In genomic region chr1:31703431-31704260, GRCh38 we compare ENCODE assay signal across 8 cellular contexts. TPM values are rescaled to one million over a fixed set of nuclear protein-coding genes. Genes with fewer than 3 reads are reported as not detected.
A peak's percentile ranks its signal among the peaks of the same experiment; 100 is the strongest.
DNase-seq lines count a peak whose midpoint lies in the region; ATAC-seq lines count a peak whose summit lies in the region.

COL16A1 (minus strand) TSS chr1:31704017; CDS start chr1:31702193, 1,824 bp downstream.

- H3K4me1 ChIP-seq in iPS DF 6.9 (ENCODE audit: control insufficient read depth, insufficient read depth, low read length): peaks cover 11% of the 10 kb centered on the region; the same call in 1 of the 2 replicates
- peaks cover 24% of the 10 kb centered on the region for H3K4me1 ChIP-seq in effector memory CD4-positive, alpha-beta T cell (ENCODE audit: control insufficient read depth, insufficient read depth, low read length, poor library complexity, severe bottlenecking)

- no peaks in the 10 kb centered on the region for H3K27me3 ChIP-seq in iPS DF 6.9 (ENCODE audit: control insufficient read depth, insufficient read depth, low read length)
- H3K27me3 ChIP-seq in effector memory CD4-positive, alpha-beta T cell (replicated peaks; ENCODE audit: control insufficient read depth, insufficient read depth, low read length, poor library complexity, severe bottlenecking): peaks cover 2% of the 10 kb centered on the region

- ATAC-seq in sciatic nerve (peak; percentile 69), HG02798 (IDR thresholded peaks at IDR 0.05; ENCODE audit: poor library complexity, unreplicated experiment) (no peak)

- intact Hi-C loops in sciatic nerve (cut with DNase I): no loop called here

- peak within 1 kb of the TSS; percentile 59; the same call in 1 of the 2 replicates for H3K4me3 ChIP-seq in iPS DF 6.9 (ENCODE audit: low read length)
- no peak within 1 kb of the TSS for H3K4me3 ChIP-seq in effector memory CD4-positive, alpha-beta T cell (ENCODE audit: insufficient read depth, low read depth, low read length, poor library complexity, severe bottlenecking)

- H3K9me3 ChIP-seq in iPS DF 6.9 (ENCODE audit: control insufficient read depth, insufficient read depth, low read length): no peaks in the 10 kb centered on the region
- H3K9me3 ChIP-seq in effector memory CD4-positive, alpha-beta T cell (ENCODE audit: control insufficient read depth, low read length): no peaks in the 10 kb centered on the region

- DNase-seq in NCI-H748 (lab: John Stamatoyannopoulos, UW; ENCODE audit: unreplicated experiment) (peak; percentile 20), NCI-H748 treated with DMSO at 0.1 percent for 48 hours (lab: John Stamatoyannopoulos, UW) (no peak), astrocyte of the hippocampus (ENCODE audit: low read depth, low spot score) (peak; percentile 78), iPS DF 6.9 (ENCODE audit: low read depth, low spot score) (no peak), sciatic nerve (ENCODE audit: low spot score) (peak; percentile 89), SHP77 treated with DMSO at 0.1 percent for 48 hours (lab: John Stamatoyannopoulos, UW) (no peak)
- DNase-seq in effector memory CD4-positive, alpha-beta T cell: no peak

- no CpG with 5 or more reads among the region's 39 CpGs for WGBS in iPS DF 6.9 (ENCODE audit: insufficient coverage, insufficient read length)

- no peak within 1 kb of the TSS for H3K27ac ChIP-seq in iPS DF 6.9 (ENCODE audit: low read length)
- H3K27ac ChIP-seq in effector memory CD4-positive, alpha-beta T cell (ENCODE audit: insufficient read depth, low read length, poor library complexity, severe bottlenecking): no peak within 1 kb of the TSS

- H3K36me3 ChIP-seq in iPS DF 6.9 (ENCODE audit: control insufficient read depth, insufficient read depth, low read length): no peaks in the 10 kb centered on the region
- H3K36me3 ChIP-seq in effector memory CD4-positive, alpha-beta T cell (ENCODE audit: control insufficient read depth, insufficient read depth, low read length): no peaks in the 10 kb centered on the region

RNA-seq across cellular contexts. Expression of gene COL16A1, which starts in this region (rescaled TPM):
- total RNA-seq in sciatic nerve: 179 TPM

Comparison
In these comparisons a context has a peak if more than half of its experiments do, and no peak if none do; other contexts are left out.
1. DNase-seq: peak in NCI-H748 (single experiment), astrocyte of the hippocampus (single experiment) and sciatic nerve (single experiment); none in NCI-H748 treated with DMSO at 0.1 percent for 48 hours (single experiment), iPS DF 6.9 (single experiment), SHP77 treated with DMSO at 0.1 percent for 48 hours (single experiment) and effector memory CD4-positive, alpha-beta T cell (0 of 3).